15 cellular contexts compared by ENCODE assay signal in genomic region chr9:133514475-133515239, GRCh38. TPM values are rescaled to one million over a fixed set of nuclear protein-coding genes. Genes with fewer than 3 reads are reported as not detected.
DNase-seq lines count a peak whose midpoint lies in the region; ATAC-seq and TF ChIP-seq lines count a peak whose summit lies in the region.
"Had no signal": no experiment of that assay in that cellular context is flagged by ENCODE, and none has a peak within 500 bp of the region (broad histone marks: within the 10 kb centered on the region; RNA-seq: fewer than 3 reads in every experiment).

No MANE protein-coding gene starts in this region.

- peak overlapping the region in 1 of 2 experiments; percentile 22; a peak in 1 of 4 replicates for H3K4me3 ChIP-seq in SK-N-SH (ENCODE audit: low read depth in 2 of 2, low read length in 1 of 2)

- WGBS in SK-N-SH (ENCODE audit: low lambda C conversion rate): 26% methylated on average over 12 of the region's 14 CpGs

- H3K9ac ChIP-seq in SK-N-SH: no peak overlapping the region

- no peaks in the 10 kb centered on the region for H3K27me3 ChIP-seq in SK-N-SH (ENCODE audit: insufficient read depth)
- peaks cover 69% of the 10 kb centered on the region for H3K27me3 ChIP-seq in foreskin keratinocyte

- H3K4me1 ChIP-seq in SK-N-SH (ENCODE audit: control insufficient read depth in 1 of 2, insufficient read depth in 2 of 2, low read depth in 1 of 2, low read length in 1 of 2): peaks cover 0 to 70% of the 10 kb centered on the region in 2 experiments; a peak in 2 of 4 replicates
- H3K4me1 ChIP-seq in foreskin keratinocyte: no peaks in the 10 kb centered on the region

- H3K79me2 ChIP-seq in SK-N-SH (ENCODE audit: insufficient read depth): no peaks in the 10 kb centered on the region

- no peak overlapping the region for H2AFZ ChIP-seq in SK-N-SH (ENCODE audit: low read depth)

- POLR2A ChIA-PET in SK-N-SH (lab: Yijun Ruan, JAX): interaction anchor here (0.5 to 3.4 kb wide), 17 partner anchors 7 to 167 kb away, joined by 3 to 37 read pairs (median 4); partner anchors contain the start of genes ADAMTSL2, DBH, FAM163B and MED22

- no peaks in the 10 kb centered on the region for H3K9me3 ChIP-seq in SK-N-SH

- H3K9me2 ChIP-seq in SK-N-SH: no peaks in the 10 kb centered on the region

- peaks cover 4% of the 10 kb centered on the region for H3F3A ChIP-seq in SK-N-SH (replicated peaks; ENCODE audit: insufficient read depth)

- H3K36me3 ChIP-seq in SK-N-SH (replicated peaks in 1 of 2; ENCODE audit: control insufficient read depth in 1 of 2, insufficient read depth in 2 of 2, low read length in 1 of 2): no peaks in the 10 kb centered on the region

- peak; percentile 87 for DNase-seq in Right ventricle myocardium inferior (ENCODE audit: missing footprints)
- DNase-seq in cardiac septum (ENCODE audit: low spot score): no peak
- peak; percentile 85 for DNase-seq in SK-N-SH
- peak; percentile 38 to 73 for DNase-seq in hippocampal formation (lab: John Stamatoyannopoulos, UW)
- no peak for DNase-seq in foreskin keratinocyte
- DNase-seq: activated CD4-positive, alpha-beta T cell treated with anti-CD3 and anti-CD28 coated beads for 36 hours; H9; mammary epithelial cell; occipital lobe; stimulated activated CD8-positive, alpha-beta memory T cell treated with anti-CD3 and anti-CD28 coated beads, Interleukin-4, amount 100 ng/mL, for 48 hours had no signal

- peak; percentile 87 for ATAC-seq in Right ventricle myocardium inferior
- no peak for ATAC-seq in HG03571 (IDR thresholded peaks at IDR 0.05; ENCODE audit: unreplicated experiment)
- no peak for ATAC-seq in HG03457 (IDR thresholded peaks at IDR 0.05; ENCODE audit: unreplicated experiment)
- no peak for ATAC-seq in GM21367 (IDR thresholded peaks at IDR 0.05; ENCODE audit: unreplicated experiment)
- no peak for ATAC-seq in foreskin keratinocyte
- ATAC-seq: activated CD4-positive, alpha-beta T cell treated with anti-CD3 and anti-CD28 coated beads for 36 hours had no signal

- intact Hi-C loops in Right ventricle myocardium inferior (cut with DNase I): no loop called here
- intact Hi-C loops in cardiac septum (cut with DNase I): no loop called here

- TF ChIP-seq CTCF in SK-N-SH (IDR thresholded peaks at IDR 0.05): no peak
- no peak for TF ChIP-seq CTCF in foreskin keratinocyte (conservative IDR thresholded peaks at IDR 0.05)

- TF ChIP-seq EP300 in SK-N-SH (IDR thresholded peaks at IDR 0.05; ENCODE audit: borderline replicate concordance in 1 of 2, low read depth in 1 of 2, low read length in 1 of 2): no peak

- CTCF ChIA-PET in SK-N-SH (lab: Yijun Ruan, JAX): interaction anchor here (1.0 to 2.6 kb wide), 4 partner anchors 19 to 121 kb away, joined by 3 to 12 read pairs (median 4); partner anchors contain the start of gene ADAMTSL2

- H4K20me1 ChIP-seq in SK-N-SH (ENCODE audit: insufficient read depth): no peaks in the 10 kb centered on the region

- TF ChIP-seq RAD21 in SK-N-SH (IDR thresholded peaks at IDR 0.05; ENCODE audit: low read length): no peak

- H3K27ac ChIP-seq in SK-N-SH (ENCODE audit: low read depth in 2 of 2, low read length in 1 of 2) (peak overlapping the region in 1 of 2 experiments; percentile 99; a peak in 2 of 4 replicates), foreskin keratinocyte (no peak overlapping the region)

- peak overlapping the region; percentile 7; the same call in 1 of the 2 replicates for H3K4me2 ChIP-seq in SK-N-SH

TF ChIP-seq in SK-N-SH, 30 proteins besides CTCF, POLR2A, EP300 and RAD21:
- TF ChIP-seq USF1 (IDR thresholded peaks at IDR 0.05; ENCODE audit: borderline replicate concordance, low read depth): no peak
- no peak for TF ChIP-seq GABPA (IDR thresholded peaks at IDR 0.05; ENCODE audit: low read depth)
- TF ChIP-seq GATA2 (CRISPR knock-in tag; IDR thresholded peaks at IDR 0.05): peak; percentile 19; the same call in 1 of the 2 replicates
- TF ChIP-seq IRF3 (IDR thresholded peaks at IDR 0.05; ENCODE audit: low read depth, low read length): no peak
- TF ChIP-seq ZBTB33 (IDR thresholded peaks at IDR 0.05; ENCODE audit: borderline replicate concordance, low read depth): no peak
- no peak for TF ChIP-seq ELF1 (IDR thresholded peaks at IDR 0.05)
- TF ChIP-seq MXI1 (IDR thresholded peaks at IDR 0.05; ENCODE audit: low read depth, low read length): 0 out of 2 replicates have a peak, but pooled peaks have one; percentile 9
- no peak for TF ChIP-seq TCF12 (IDR thresholded peaks at IDR 0.05)

RNA-seq across cellular contexts. Expression of gene MYMK, which starts 10.1 kb away (rescaled TPM):
- total RNA-seq in Right ventricle myocardium inferior (not detected), cardiac septum (not detected), foreskin keratinocyte (not detected in 2 replicates)
- polyA plus RNA-seq in SK-N-SH (2012; rRNA removed) (not detected in 2 replicates), foreskin keratinocyte (not detected in 2 replicates)
- not detected in 2 replicates for polyA plus RNA-seq in SK-N-SH (2012; cell fraction: cytosol; rRNA removed)
- not detected in 2 replicates for polyA plus RNA-seq in SK-N-SH (2012; cell fraction: nucleus; rRNA removed)
- total RNA-seq: A673; activated CD4-positive, alpha-beta T cell treated with anti-CD3 and anti-CD28 coated beads for 36 hours; H9; mammary epithelial cell; occipital lobe had no signal
- polyA plus RNA-seq: mammary epithelial cell, urinary bladder had no signal

RNA-seq across cellular contexts. Expression of gene ADAMTSL2, which starts 19.8 kb away (rescaled TPM):
- total RNA-seq in Right ventricle myocardium inferior (9.5 TPM), cardiac septum (9.6 TPM), foreskin keratinocyte (not detected in 2 replicates)
- polyA plus RNA-seq in SK-N-SH (2012; rRNA removed) (0.21 and 0.31 TPM in 2 replicates), foreskin keratinocyte (not detected in 2 replicates)
- 0.08 and 0.28 TPM in 2 replicates for polyA plus RNA-seq in SK-N-SH (2012; cell fraction: cytosol; rRNA removed)
- polyA plus RNA-seq in SK-N-SH (2012; cell fraction: nucleus; rRNA removed): 0.27 and 0.68 TPM in 2 replicates
- polyA plus RNA-seq: mammary epithelial cell had no signal

RNA-seq across cellular contexts. Expression of gene SLC2A6, which starts 35.8 kb away (rescaled TPM):
- 2.7 TPM for total RNA-seq in Right ventricle myocardium inferior
- 3.6 TPM for total RNA-seq in cardiac septum
- polyA plus RNA-seq in SK-N-SH (2012; rRNA removed): 5.2 and 7.7 TPM in 2 replicates
- 2.2 and 4.1 TPM in 2 replicates for polyA plus RNA-seq in SK-N-SH (2012; cell fraction: cytosol; rRNA removed)
- polyA plus RNA-seq in SK-N-SH (2012; cell fraction: nucleus; rRNA removed): 11.1 and 14.3 TPM in 2 replicates
- 33.7 and 41.7 TPM in 2 replicates for total RNA-seq in foreskin keratinocyte
- polyA plus RNA-seq in foreskin keratinocyte: 30.9 and 37.1 TPM in 2 replicates

RNA-seq across cellular contexts. Expression of gene CACFD1, which starts 54.9 kb away (rescaled TPM):
- total RNA-seq in Right ventricle myocardium inferior (13.9 TPM), cardiac septum (15.0 TPM), foreskin keratinocyte (2.2 and 3.9 TPM in 2 replicates)
- polyA plus RNA-seq in SK-N-SH (2012; rRNA removed) (15.2 and 16.8 TPM in 2 replicates), foreskin keratinocyte (2.2 and 3.7 TPM in 2 replicates)
- polyA plus RNA-seq in SK-N-SH (2012; cell fraction: cytosol; rRNA removed): 5.8 and 10.5 TPM in 2 replicates
- 44.0 and 46.4 TPM in 2 replicates for polyA plus RNA-seq in SK-N-SH (2012; cell fraction: nucleus; rRNA removed)

Comparison
In these comparisons a context has a peak if more than half of its experiments do, and no peak if none do; other contexts are left out.
1. DNase-seq: peak in Right ventricle myocardium inferior (single experiment), SK-N-SH (single experiment) and hippocampal formation (2 of 2); none in cardiac septum (single experiment) and foreskin keratinocyte (0 of 2).
2. RNA of gene ADAMTSL2, which starts 19.8 kb away (total RNA-seq): 9.6 TPM in cardiac septum (single experiment) and 9.5 TPM in Right ventricle myocardium inferior (single experiment); not detected in foreskin keratinocyte; every median in the first group is over 10 times any median in the second.